In the genomic region with DNA sequence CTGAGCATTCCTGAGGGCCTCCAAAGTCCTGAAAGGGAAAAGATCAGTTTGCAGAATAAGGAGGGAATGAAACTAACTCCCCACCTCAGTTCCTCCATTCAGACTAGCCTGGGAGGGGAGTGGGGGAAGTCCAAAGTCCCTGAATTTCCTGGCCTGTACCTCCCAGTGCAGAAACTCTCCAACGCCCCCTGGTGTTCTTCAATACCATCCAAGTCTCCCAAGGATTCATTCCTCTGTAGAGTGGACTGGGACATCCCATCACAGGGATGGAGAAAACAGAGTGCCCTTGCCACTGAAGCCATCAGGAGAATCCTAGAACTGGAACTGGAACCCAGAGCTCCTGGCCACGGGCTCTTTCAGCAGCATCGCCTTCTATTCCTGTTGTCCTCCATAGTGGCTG, we compare ENCODE assay signal across 1 cellular context.
TF ChIP-seq lines count a peak whose summit lies in the region.

No MANE protein-coding gene starts in this region.

TF ChIP-seq in HEK293, 187 proteins besides CTCF, POLR2A, EP300 and RAD21 (continued from another document and continues in another):
- TF ChIP-seq, protein P1, sequence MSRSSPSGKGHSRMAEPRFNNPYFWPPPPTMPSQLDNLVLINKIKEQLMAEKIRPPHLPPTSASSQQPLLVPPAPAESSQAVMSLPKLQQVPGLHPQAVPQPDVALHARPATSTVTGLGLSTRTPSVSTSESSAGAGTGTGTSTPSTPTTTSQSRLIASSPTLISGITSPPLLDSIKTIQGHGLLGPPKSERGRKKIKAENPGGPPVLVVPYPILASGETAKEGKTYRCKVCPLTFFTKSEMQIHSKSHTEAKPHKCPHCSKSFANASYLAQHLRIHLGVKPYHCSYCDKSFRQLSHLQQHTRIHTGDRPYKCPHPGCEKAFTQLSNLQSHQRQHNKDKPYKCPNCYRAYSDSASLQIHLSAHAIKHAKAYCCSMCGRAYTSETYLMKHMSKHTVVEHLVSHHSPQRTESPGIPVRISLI (tag by site-specific recombination; IDR thresholded peaks at IDR 0.05) = no peak
- TF ChIP-seq, protein P2, sequence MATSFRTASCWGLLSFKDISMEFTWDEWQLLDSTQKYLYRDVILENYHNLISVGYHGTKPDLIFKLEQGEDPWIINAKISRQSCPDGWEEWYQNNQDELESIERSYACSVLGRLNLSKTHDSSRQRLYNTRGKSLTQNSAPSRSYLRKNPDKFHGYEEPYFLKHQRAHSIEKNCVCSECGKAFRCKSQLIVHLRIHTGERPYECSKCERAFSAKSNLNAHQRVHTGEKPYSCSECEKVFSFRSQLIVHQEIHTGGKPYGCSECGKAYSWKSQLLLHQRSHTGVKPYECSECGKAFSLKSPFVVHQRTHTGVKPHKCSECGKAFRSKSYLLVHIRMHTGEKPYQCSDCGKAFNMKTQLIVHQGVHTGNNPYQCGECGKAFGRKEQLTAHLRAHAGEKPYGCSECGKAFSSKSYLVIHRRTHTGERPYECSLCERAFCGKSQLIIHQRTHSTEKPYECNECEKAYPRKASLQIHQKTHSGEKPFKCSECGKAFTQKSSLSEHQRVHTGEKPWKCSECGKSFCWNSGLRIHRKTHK (tag by site-specific recombination; IDR thresholded peaks at IDR 0.05) = no peak
- TF ChIP-seq, protein P3, sequence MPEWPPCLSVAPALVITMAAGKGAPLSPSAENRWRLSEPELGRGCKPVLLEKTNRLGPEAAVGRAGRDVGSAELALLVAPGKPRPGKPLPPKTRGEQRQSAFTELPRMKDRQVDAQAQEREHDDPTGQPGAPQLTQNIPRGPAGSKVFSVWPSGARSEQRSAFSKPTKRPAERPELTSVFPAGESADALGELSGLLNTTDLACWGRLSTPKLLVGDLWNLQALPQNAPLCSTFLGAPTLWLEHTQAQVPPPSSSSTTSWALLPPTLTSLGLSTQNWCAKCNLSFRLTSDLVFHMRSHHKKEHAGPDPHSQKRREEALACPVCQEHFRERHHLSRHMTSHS (tag by site-specific recombination; IDR thresholded peaks at IDR 0.05) = no peak
- TF ChIP-seq SALL2 (tag by site-specific recombination; IDR thresholded peaks at IDR 0.05; ENCODE audit: borderline replicate concordance) = no peak
- TF ChIP-seq, protein P4, sequence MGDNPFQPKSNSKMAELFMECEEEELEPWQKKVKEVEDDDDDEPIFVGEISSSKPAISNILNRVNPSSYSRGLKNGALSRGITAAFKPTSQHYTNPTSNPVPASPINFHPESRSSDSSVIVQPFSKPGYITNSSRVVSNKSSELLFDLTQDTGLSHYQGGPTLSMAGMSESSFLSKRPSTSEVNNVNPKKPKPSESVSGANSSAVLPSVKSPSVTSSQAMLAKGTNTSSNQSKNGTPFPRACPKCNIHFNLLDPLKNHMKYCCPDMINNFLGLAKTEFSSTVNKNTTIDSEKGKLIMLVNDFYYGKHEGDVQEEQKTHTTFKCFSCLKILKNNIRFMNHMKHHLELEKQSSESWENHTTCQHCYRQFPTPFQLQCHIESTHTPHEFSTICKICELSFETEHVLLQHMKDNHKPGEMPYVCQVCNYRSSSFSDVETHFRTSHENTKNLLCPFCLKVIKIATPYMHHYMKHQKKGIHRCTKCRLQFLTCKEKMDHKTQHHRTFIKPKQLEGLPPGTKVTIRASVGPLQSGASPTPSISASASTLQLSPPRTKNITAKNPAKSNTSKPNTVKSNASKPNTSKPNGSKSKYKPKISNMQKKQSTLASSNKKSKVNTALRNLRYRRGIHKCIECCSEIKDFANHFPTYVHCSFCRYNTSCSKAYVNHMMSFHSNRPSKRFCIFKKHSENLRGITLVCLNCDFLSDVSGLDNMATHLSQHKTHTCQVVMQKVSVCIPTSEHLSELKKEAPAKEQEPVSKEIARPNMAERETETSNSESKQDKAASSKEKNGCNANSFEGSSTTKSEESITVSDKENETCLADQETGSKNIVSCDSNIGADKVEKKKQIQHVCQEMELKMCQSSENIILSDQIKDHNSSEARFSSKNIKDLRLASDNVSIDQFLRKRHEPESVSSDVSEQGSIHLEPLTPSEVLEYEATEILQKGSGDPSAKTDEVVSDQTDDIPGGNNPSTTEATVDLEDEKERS (tag by site-specific recombination; IDR thresholded peaks at IDR 0.05) = no peak
- no peak for TF ChIP-seq KLF9 (tag by site-specific recombination; IDR thresholded peaks at IDR 0.05; ENCODE audit: low read depth)
- no peak for TF ChIP-seq ZNF2 (tag by site-specific recombination; IDR thresholded peaks at IDR 0.05)
- TF ChIP-seq, protein P5, sequence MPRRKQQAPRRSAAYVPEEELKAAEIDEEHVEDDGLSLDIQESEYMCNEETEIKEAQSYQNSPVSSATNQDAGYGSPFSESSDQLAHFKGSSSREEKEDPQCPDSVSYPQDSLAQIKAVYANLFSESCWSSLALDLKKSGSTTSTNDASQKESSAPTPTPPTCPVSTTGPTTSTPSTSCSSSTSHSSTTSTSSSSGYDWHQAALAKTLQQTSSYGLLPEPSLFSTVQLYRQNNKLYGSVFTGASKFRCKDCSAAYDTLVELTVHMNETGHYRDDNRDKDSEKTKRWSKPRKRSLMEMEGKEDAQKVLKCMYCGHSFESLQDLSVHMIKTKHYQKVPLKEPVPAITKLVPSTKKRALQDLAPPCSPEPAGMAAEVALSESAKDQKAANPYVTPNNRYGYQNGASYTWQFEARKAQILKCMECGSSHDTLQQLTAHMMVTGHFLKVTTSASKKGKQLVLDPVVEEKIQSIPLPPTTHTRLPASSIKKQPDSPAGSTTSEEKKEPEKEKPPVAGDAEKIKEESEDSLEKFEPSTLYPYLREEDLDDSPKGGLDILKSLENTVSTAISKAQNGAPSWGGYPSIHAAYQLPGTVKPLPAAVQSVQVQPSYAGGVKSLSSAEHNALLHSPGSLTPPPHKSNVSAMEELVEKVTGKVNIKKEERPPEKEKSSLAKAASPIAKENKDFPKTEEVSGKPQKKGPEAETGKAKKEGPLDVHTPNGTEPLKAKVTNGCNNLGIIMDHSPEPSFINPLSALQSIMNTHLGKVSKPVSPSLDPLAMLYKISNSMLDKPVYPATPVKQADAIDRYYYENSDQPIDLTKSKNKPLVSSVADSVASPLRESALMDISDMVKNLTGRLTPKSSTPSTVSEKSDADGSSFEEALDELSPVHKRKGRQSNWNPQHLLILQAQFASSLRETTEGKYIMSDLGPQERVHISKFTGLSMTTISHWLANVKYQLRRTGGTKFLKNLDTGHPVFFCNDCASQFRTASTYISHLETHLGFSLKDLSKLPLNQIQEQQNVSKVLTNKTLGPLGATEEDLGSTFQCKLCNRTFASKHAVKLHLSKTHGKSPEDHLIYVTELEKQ (tag by site-specific recombination; IDR thresholded peaks at IDR 0.05; ENCODE audit: borderline replicate concordance) = no peak
- TF ChIP-seq ZSCAN16 (tag by site-specific recombination; IDR thresholded peaks at IDR 0.05) = no peak
- TF ChIP-seq GLI2 (tag by site-specific recombination; IDR thresholded peaks at IDR 0.05; ENCODE audit: borderline replicate concordance, low read depth) = no peak
- TF ChIP-seq ZNF768 (tag by site-specific recombination; IDR thresholded peaks at IDR 0.05) = no peak
- TF ChIP-seq, protein P6, sequence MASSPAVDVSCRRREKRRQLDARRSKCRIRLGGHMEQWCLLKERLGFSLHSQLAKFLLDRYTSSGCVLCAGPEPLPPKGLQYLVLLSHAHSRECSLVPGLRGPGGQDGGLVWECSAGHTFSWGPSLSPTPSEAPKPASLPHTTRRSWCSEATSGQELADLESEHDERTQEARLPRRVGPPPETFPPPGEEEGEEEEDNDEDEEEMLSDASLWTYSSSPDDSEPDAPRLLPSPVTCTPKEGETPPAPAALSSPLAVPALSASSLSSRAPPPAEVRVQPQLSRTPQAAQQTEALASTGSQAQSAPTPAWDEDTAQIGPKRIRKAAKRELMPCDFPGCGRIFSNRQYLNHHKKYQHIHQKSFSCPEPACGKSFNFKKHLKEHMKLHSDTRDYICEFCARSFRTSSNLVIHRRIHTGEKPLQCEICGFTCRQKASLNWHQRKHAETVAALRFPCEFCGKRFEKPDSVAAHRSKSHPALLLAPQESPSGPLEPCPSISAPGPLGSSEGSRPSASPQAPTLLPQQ (tag by site-specific recombination; IDR thresholded peaks at IDR 0.05) = no peak
- TF ChIP-seq SCRT2 (tag by site-specific recombination; IDR thresholded peaks at IDR 0.05) = no peak
- TF ChIP-seq ZNF404 (tag by site-specific recombination; IDR thresholded peaks at IDR 0.05) = no peak
- TF ChIP-seq ZNF426 (tag by site-specific recombination; IDR thresholded peaks at IDR 0.05) = no peak
- TF ChIP-seq ZNF658 (tag by site-specific recombination; IDR thresholded peaks at IDR 0.05) = no peak
- no peak for TF ChIP-seq ZNF558 (tag by site-specific recombination; IDR thresholded peaks at IDR 0.05)
- 0 out of 2 replicates have a peak, but pooled peaks have one; percentile 8 for TF ChIP-seq ZXDB (tag by site-specific recombination; IDR thresholded peaks at IDR 0.05)
- no peak for TF ChIP-seq ZNF830 (tag by site-specific recombination; IDR thresholded peaks at IDR 0.05; ENCODE audit: low read depth)
- no peak for TF ChIP-seq ZNF664 (tag by site-specific recombination; IDR thresholded peaks at IDR 0.05)
- no peak for TF ChIP-seq ZNF555 (tag by site-specific recombination; conservative IDR thresholded peaks at IDR 0.05)
- TF ChIP-seq, protein P7, sequence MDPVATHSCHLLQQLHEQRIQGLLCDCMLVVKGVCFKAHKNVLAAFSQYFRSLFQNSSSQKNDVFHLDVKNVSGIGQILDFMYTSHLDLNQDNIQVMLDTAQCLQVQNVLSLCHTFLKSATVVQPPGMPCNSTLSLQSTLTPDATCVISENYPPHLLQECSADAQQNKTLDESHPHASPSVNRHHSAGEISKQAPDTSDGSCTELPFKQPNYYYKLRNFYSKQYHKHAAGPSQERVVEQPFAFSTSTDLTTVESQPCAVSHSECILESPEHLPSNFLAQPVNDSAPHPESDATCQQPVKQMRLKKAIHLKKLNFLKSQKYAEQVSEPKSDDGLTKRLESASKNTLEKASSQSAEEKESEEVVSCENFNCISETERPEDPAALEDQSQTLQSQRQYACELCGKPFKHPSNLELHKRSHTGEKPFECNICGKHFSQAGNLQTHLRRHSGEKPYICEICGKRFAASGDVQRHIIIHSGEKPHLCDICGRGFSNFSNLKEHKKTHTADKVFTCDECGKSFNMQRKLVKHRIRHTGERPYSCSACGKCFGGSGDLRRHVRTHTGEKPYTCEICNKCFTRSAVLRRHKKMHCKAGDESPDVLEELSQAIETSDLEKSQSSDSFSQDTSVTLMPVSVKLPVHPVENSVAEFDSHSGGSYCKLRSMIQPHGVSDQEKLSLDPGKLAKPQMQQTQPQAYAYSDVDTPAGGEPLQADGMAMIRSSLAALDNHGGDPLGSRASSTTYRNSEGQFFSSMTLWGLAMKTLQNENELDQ (tag by site-specific recombination; IDR thresholded peaks at IDR 0.05; ENCODE audit: low read depth) = no peak
- TF ChIP-seq, protein P8, sequence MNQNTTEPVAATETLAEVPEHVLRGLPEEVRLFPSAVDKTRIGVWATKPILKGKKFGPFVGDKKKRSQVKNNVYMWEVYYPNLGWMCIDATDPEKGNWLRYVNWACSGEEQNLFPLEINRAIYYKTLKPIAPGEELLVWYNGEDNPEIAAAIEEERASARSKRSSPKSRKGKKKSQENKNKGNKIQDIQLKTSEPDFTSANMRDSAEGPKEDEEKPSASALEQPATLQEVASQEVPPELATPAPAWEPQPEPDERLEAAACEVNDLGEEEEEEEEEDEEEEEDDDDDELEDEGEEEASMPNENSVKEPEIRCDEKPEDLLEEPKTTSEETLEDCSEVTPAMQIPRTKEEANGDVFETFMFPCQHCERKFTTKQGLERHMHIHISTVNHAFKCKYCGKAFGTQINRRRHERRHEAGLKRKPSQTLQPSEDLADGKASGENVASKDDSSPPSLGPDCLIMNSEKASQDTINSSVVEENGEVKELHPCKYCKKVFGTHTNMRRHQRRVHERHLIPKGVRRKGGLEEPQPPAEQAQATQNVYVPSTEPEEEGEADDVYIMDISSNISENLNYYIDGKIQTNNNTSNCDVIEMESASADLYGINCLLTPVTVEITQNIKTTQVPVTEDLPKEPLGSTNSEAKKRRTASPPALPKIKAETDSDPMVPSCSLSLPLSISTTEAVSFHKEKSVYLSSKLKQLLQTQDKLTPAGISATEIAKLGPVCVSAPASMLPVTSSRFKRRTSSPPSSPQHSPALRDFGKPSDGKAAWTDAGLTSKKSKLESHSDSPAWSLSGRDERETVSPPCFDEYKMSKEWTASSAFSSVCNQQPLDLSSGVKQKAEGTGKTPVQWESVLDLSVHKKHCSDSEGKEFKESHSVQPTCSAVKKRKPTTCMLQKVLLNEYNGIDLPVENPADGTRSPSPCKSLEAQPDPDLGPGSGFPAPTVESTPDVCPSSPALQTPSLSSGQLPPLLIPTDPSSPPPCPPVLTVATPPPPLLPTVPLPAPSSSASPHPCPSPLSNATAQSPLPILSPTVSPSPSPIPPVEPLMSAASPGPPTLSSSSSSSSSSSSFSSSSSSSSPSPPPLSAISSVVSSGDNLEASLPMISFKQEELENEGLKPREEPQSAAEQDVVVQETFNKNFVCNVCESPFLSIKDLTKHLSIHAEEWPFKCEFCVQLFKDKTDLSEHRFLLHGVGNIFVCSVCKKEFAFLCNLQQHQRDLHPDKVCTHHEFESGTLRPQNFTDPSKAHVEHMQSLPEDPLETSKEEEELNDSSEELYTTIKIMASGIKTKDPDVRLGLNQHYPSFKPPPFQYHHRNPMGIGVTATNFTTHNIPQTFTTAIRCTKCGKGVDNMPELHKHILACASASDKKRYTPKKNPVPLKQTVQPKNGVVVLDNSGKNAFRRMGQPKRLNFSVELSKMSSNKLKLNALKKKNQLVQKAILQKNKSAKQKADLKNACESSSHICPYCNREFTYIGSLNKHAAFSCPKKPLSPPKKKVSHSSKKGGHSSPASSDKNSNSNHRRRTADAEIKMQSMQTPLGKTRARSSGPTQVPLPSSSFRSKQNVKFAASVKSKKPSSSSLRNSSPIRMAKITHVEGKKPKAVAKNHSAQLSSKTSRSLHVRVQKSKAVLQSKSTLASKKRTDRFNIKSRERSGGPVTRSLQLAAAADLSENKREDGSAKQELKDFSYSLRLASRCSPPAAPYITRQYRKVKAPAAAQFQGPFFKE (tag by site-specific recombination; IDR thresholded peaks at IDR 0.05; ENCODE audit: borderline replicate concordance) = no peak
- TF ChIP-seq ZNF548 (tag by site-specific recombination; IDR thresholded peaks at IDR 0.05) = no peak
- TF ChIP-seq ZSCAN30 (tag by site-specific recombination; IDR thresholded peaks at IDR 0.05) = peak; percentile 53; the same call in 1 of the 2 replicates
- TF ChIP-seq ZNF121 (tag by site-specific recombination; IDR thresholded peaks at IDR 0.05) = no peak
- TF ChIP-seq ZNF157 (tag by site-specific recombination; IDR thresholded peaks at IDR 0.05) = no peak
- 0 out of 2 replicates have a peak, but pooled peaks have one; percentile 34 for TF ChIP-seq ZNF660 (tag by site-specific recombination; IDR thresholded peaks at IDR 0.05)
- TF ChIP-seq ZNF350 (tag by site-specific recombination; IDR thresholded peaks at IDR 0.05) = no peak
- TF ChIP-seq ZFHX2 (tag by site-specific recombination; conservative IDR thresholded peaks at IDR 0.05) = no peak
- peak; percentile 60 for TF ChIP-seq ZBTB17 (tag by site-specific recombination; IDR thresholded peaks at IDR 0.05)
- no peak for TF ChIP-seq ZNF37A (tag by site-specific recombination; IDR thresholded peaks at IDR 0.05)
- TF ChIP-seq, protein P9, sequence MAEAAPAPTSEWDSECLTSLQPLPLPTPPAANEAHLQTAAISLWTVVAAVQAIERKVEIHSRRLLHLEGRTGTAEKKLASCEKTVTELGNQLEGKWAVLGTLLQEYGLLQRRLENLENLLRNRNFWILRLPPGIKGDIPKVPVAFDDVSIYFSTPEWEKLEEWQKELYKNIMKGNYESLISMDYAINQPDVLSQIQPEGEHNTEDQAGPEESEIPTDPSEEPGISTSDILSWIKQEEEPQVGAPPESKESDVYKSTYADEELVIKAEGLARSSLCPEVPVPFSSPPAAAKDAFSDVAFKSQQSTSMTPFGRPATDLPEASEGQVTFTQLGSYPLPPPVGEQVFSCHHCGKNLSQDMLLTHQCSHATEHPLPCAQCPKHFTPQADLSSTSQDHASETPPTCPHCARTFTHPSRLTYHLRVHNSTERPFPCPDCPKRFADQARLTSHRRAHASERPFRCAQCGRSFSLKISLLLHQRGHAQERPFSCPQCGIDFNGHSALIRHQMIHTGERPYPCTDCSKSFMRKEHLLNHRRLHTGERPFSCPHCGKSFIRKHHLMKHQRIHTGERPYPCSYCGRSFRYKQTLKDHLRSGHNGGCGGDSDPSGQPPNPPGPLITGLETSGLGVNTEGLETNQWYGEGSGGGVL (tag by site-specific recombination; IDR thresholded peaks at IDR 0.05) = peak; percentile 66
